Comparison of ENCODE assay signal across 23 cellular contexts in the genomic region with DNA sequence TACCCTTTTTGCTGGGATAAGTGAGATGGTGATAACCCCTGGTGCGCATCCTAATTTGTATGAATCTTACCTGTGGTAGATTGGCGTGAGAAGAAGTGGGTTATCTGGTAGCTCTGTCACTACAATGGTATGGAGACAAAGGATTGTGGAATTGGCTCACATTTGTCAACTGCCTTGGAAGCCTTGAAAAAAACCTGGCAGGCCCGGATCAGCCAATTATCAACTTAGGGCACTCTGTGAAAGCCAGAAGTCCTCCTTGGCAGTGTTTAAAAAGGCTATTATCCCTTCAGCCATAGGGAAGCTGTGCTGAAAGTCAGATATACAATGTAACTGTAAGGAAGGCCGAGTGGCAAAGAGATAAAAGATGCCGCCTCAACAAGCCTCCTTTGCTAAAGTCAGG.
"Had no signal": no experiment of that assay in that cellular context is flagged by ENCODE, and none has a peak within 500 bp of the region (broad histone marks: within the 10 kb centered on the region; RNA-seq: fewer than 3 reads in every experiment).

No MANE protein-coding gene starts in this region.

- H3K36me3 ChIP-seq: Peyer's patch, SJCRH30 had no signal

- H3K27me3 Mint-ChIP-seq: IgD-negative memory B cell had no signal

- H3K9ac ChIP-seq: KMS-11 had no signal

- ATAC-seq: K562, Right ventricle myocardium inferior, SK-N-SH treated with all-trans-retinoic acid at 6 μM for 48 hours had no signal

- H3K27ac ChIP-seq: HL-60, KMS-11, PC-9, Peyer's patch, SJCRH30 had no signal

- H3K4me3 ChIP-seq: K562, PC-9, Peyer's patch, SJCRH30 had no signal

- H3K4me1 ChIP-seq: Peyer's patch, SJCRH30 had no signal

- H3K4me3 Mint-ChIP-seq: IgD-negative memory B cell had no signal

- H3K9me3 ChIP-seq: Peyer's patch, SJCRH30 had no signal

- H3K27me3 ChIP-seq: Peyer's patch, SJCRH30 had no signal

- DNase-seq: Kasumi-1; MM.1S; NCI-H1092 treated with DMSO at 0.1 percent for 48 hours; NCI-H1436; NCI-H187; NCI-H2029; NCI-H2081 treated with DMSO at 0.1 percent for 48 hours; NCI-H2227 treated with DMSO at 0.1 percent for 48 hours; NCI-H524 treated with DMSO at 0.1 percent for 48 hours; NCI-H69; NCI-H774; NK-92 treated with Interleukin-12 subunit alpha and Interleukin-12 subunit beta, amount 100 ng/mL, for 24 hours; OCI-M1; PC-9; Peyer's patch; SHP77 treated with DMSO at 0.1 percent for 48 hours; SJCRH30 had no signal
